Comparison of ENCODE assay signal across 1 cellular context in the genomic region with DNA sequence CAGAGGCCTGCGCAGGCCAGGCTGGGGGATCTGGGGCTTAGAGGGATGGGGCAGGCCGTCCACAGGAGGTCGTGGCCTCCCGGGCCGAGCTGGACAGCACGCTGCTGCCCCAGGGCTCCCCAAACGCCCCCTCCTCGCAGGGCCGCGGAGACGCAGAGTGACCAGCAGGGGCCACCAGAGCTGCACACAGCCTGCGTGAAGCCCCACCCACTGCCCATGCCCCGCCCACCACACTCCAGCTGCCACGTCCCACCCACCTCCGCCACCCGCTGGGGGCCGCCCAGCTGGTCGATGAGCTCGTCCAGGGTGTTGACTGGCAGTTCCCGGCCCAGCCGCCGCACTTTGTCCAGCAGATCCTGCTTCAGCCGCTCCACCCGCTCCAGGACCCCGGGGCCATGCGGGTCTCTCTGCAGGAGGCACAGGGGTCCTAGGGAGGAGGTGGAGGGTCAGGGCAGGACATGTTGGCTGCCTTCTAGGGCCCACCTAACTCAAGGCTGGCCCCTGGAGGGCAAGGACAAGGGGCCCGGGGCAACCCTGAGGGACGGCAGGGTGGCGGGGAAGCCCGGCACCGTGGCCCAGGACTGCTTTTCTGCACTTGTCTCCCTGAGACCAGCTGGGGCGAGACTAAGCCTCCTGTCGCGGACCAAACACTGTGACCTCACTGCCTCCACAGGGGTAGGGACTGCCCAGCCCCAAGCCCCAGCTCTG.
TF ChIP-seq lines count a peak whose summit lies in the region.

No MANE protein-coding gene starts in this region.

TF ChIP-seq in HepG2, 621 proteins besides CTCF, POLR2A, EP300 and RAD21 (continued from another document and continues in another):
- TF ChIP-seq, protein P1, sequence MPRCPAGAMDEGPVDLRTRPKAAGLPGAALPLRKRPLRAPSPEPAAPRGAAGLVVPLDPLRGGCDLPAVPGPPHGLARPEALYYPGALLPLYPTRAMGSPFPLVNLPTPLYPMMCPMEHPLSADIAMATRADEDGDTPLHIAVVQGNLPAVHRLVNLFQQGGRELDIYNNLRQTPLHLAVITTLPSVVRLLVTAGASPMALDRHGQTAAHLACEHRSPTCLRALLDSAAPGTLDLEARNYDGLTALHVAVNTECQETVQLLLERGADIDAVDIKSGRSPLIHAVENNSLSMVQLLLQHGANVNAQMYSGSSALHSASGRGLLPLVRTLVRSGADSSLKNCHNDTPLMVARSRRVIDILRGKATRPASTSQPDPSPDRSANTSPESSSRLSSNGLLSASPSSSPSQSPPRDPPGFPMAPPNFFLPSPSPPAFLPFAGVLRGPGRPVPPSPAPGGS (CRISPR knock-in tag; IDR thresholded peaks at IDR 0.05), result 0 out of 2 replicates have a peak, but pooled peaks have one; percentile 43
- TF ChIP-seq, protein P2, sequence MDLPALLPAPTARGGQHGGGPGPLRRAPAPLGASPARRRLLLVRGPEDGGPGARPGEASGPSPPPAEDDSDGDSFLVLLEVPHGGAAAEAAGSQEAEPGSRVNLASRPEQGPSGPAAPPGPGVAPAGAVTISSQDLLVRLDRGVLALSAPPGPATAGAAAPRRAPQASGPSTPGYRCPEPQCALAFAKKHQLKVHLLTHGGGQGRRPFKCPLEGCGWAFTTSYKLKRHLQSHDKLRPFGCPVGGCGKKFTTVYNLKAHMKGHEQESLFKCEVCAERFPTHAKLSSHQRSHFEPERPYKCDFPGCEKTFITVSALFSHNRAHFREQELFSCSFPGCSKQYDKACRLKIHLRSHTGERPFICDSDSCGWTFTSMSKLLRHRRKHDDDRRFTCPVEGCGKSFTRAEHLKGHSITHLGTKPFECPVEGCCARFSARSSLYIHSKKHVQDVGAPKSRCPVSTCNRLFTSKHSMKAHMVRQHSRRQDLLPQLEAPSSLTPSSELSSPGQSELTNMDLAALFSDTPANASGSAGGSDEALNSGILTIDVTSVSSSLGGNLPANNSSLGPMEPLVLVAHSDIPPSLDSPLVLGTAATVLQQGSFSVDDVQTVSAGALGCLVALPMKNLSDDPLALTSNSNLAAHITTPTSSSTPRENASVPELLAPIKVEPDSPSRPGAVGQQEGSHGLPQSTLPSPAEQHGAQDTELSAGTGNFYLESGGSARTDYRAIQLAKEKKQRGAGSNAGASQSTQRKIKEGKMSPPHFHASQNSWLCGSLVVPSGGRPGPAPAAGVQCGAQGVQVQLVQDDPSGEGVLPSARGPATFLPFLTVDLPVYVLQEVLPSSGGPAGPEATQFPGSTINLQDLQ (CRISPR knock-in tag; IDR thresholded peaks at IDR 0.05), result no peak
- TF ChIP-seq ZNF572 (CRISPR knock-in tag; IDR thresholded peaks at IDR 0.05) (no peak; the same call in none of the 2 replicates), ZNF564 (CRISPR knock-in tag; IDR thresholded peaks at IDR 0.05) (no peak), ZNF496 (CRISPR knock-in tag; IDR thresholded peaks at IDR 0.05; ENCODE audit: insufficient replicate concordance) (no peak), STAG1 (CRISPR knock-in tag; IDR thresholded peaks at IDR 0.05) (peak; percentile 90), ZNF207 (IDR thresholded peaks at IDR 0.05; ENCODE audit: borderline replicate concordance) (no peak), ZSCAN21 (CRISPR knock-in tag; IDR thresholded peaks at IDR 0.05; ENCODE audit: borderline replicate concordance) (0 out of 2 replicates have a peak, but pooled peaks have one; percentile 0), BRD4 (CRISPR knock-in tag; IDR thresholded peaks at IDR 0.05) (no peak; the same call in 1 of the 2 replicates), GLI4 (CRISPR knock-in tag; IDR thresholded peaks at IDR 0.05; ENCODE audit: borderline replicate concordance) (no peak), TEAD2 (CRISPR knock-in tag; IDR thresholded peaks at IDR 0.05) (no peak), ZNF850 (CRISPR knock-in tag; conservative IDR thresholded peaks at IDR 0.05) (0 out of 2 replicates have a peak, but pooled peaks have one; percentile 17), RELA (CRISPR knock-in tag; IDR thresholded peaks at IDR 0.05) (no peak), RFX5 (IDR thresholded peaks at IDR 0.05; ENCODE audit: low read depth, low read length) (no peak), MIXL1 (CRISPR knock-in tag; IDR thresholded peaks at IDR 0.05) (0 out of 2 replicates have a peak, but pooled peaks have one; percentile 29), NFRKB (IDR thresholded peaks at IDR 0.05) (no peak), FOXM1 (CRISPR knock-in tag; IDR thresholded peaks at IDR 0.05) (no peak), SATB2 (CRISPR knock-in tag; IDR thresholded peaks at IDR 0.05) (no peak), ZNF672 (CRISPR knock-in tag; IDR thresholded peaks at IDR 0.05) (no peak), ZNF556 (CRISPR knock-in tag; IDR thresholded peaks at IDR 0.05; ENCODE audit: borderline replicate concordance) (no peak), POLR2G (IDR thresholded peaks at IDR 0.05; ENCODE audit: low read depth, low read length) (peak; percentile 58), KLF16 (CRISPR knock-in tag; IDR thresholded peaks at IDR 0.05) (peak in 1 of 2 experiments; percentile 92; a peak in 2 of 4 replicates), CREM (IDR thresholded peaks at IDR 0.05) (no peak), CREM (CRISPR knock-in tag; IDR thresholded peaks at IDR 0.05) (no peak), ZZZ3 (CRISPR knock-in tag; IDR thresholded peaks at IDR 0.05; ENCODE audit: borderline replicate concordance) (peak; percentile 31; the same call in 1 of the 2 replicates), ZNF7 (CRISPR knock-in tag; IDR thresholded peaks at IDR 0.05) (no peak), NFYB (CRISPR knock-in tag; IDR thresholded peaks at IDR 0.05) (no peak), ZNF232 (CRISPR knock-in tag; IDR thresholded peaks at IDR 0.05; ENCODE audit: borderline replicate concordance) (no peak; the same call in 1 of the 2 replicates), FOXK2 (IDR thresholded peaks at IDR 0.05) (peak; percentile 42; the same call in 1 of the 2 replicates), NFE2L1 (CRISPR knock-in tag; IDR thresholded peaks at IDR 0.05; ENCODE audit: borderline replicate concordance) (no peak), GPN1 (CRISPR knock-in tag; IDR thresholded peaks at IDR 0.05; ENCODE audit: borderline replicate concordance) (no peak), HOXA3 (CRISPR knock-in tag; IDR thresholded peaks at IDR 0.05) (peak; percentile 79), TGIF2 (CRISPR knock-in tag; IDR thresholded peaks at IDR 0.05) (no peak), ZNF562 (CRISPR knock-in tag; IDR thresholded peaks at IDR 0.05; ENCODE audit: borderline replicate concordance) (no peak), ISX (CRISPR knock-in tag; conservative IDR thresholded peaks at IDR 0.05) (no peak), RARA (CRISPR knock-in tag; IDR thresholded peaks at IDR 0.05) (peak; percentile 28; the same call in 1 of the 2 replicates), SMC3 (IDR thresholded peaks at IDR 0.05; ENCODE audit: low read length) (peak; percentile 51; the same call in 1 of the 2 replicates), MAFK (conservative IDR thresholded peaks at IDR 0.05 in 1 of 2, IDR thresholded peaks at IDR 0.05 in 1 of 2; ENCODE audit: low read length in 2 of 2) (no peak), ISL2 (CRISPR knock-in tag; IDR thresholded peaks at IDR 0.05) (peak; percentile 67), SRY (CRISPR knock-in tag; IDR thresholded peaks at IDR 0.05) (0 out of 2 replicates have a peak, but pooled peaks have one; percentile 58), ZNF615 (CRISPR knock-in tag; IDR thresholded peaks at IDR 0.05; ENCODE audit: borderline replicate concordance) (no peak), SSRP1 (CRISPR knock-in tag; IDR thresholded peaks at IDR 0.05) (no peak), SRSF4 (IDR thresholded peaks at IDR 0.05; ENCODE audit: low read depth, low read length, poor library complexity, severe bottlenecking) (no peak), ZNF354B (CRISPR knock-in tag; IDR thresholded peaks at IDR 0.05) (no peak), TAF1 (CRISPR knock-in tag; IDR thresholded peaks at IDR 0.05) (peak; percentile 69), TMF1 (CRISPR knock-in tag; IDR thresholded peaks at IDR 0.05; ENCODE audit: low read depth) (no peak), NCOA2 (CRISPR knock-in tag; IDR thresholded peaks at IDR 0.05) (peak; percentile 56), NFE2L2 (IDR thresholded peaks at IDR 0.05; ENCODE audit: low read length) (no peak), SMAD3 (CRISPR knock-in tag; IDR thresholded peaks at IDR 0.05) (0 out of 2 replicates have a peak, but pooled peaks have one; percentile 36), CCAR2 (optimal IDR thresholded peaks at IDR 0.05; ENCODE audit: low read depth, low read length) (no peak), TBX3 (IDR thresholded peaks at IDR 0.05; ENCODE audit: borderline replicate concordance) (peak; percentile 87)
- TF ChIP-seq, protein P3, sequence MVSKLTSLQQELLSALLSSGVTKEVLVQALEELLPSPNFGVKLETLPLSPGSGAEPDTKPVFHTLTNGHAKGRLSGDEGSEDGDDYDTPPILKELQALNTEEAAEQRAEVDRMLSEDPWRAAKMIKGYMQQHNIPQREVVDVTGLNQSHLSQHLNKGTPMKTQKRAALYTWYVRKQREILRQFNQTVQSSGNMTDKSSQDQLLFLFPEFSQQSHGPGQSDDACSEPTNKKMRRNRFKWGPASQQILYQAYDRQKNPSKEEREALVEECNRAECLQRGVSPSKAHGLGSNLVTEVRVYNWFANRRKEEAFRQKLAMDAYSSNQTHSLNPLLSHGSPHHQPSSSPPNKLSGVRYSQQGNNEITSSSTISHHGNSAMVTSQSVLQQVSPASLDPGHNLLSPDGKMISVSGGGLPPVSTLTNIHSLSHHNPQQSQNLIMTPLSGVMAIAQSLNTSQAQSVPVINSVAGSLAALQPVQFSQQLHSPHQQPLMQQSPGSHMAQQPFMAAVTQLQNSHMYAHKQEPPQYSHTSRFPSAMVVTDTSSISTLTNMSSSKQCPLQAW (CRISPR knock-in tag; IDR thresholded peaks at IDR 0.05), result peak; percentile 85
- TF ChIP-seq, protein P4, sequence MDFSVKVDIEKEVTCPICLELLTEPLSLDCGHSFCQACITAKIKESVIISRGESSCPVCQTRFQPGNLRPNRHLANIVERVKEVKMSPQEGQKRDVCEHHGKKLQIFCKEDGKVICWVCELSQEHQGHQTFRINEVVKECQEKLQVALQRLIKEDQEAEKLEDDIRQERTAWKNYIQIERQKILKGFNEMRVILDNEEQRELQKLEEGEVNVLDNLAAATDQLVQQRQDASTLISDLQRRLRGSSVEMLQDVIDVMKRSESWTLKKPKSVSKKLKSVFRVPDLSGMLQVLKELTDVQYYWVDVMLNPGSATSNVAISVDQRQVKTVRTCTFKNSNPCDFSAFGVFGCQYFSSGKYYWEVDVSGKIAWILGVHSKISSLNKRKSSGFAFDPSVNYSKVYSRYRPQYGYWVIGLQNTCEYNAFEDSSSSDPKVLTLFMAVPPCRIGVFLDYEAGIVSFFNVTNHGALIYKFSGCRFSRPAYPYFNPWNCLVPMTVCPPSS (IDR thresholded peaks at IDR 0.05), result no peak
- TF ChIP-seq, protein P5, sequence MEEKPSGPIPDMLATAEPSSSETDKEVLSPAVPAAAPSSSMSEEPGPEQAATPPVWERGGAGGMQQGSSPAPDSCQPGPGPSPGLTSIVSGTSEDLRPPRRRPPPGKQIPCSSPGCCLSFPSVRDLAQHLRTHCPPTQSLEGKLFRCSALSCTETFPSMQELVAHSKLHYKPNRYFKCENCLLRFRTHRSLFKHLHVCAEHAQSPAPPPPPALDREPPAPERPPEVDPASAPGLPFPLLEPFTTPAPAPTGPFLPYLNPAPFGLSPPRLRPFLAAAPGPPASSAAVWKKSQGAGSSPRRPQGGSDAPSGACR (CRISPR knock-in tag; IDR thresholded peaks at IDR 0.05), result peak; percentile 70
- TF ChIP-seq, protein P6, sequence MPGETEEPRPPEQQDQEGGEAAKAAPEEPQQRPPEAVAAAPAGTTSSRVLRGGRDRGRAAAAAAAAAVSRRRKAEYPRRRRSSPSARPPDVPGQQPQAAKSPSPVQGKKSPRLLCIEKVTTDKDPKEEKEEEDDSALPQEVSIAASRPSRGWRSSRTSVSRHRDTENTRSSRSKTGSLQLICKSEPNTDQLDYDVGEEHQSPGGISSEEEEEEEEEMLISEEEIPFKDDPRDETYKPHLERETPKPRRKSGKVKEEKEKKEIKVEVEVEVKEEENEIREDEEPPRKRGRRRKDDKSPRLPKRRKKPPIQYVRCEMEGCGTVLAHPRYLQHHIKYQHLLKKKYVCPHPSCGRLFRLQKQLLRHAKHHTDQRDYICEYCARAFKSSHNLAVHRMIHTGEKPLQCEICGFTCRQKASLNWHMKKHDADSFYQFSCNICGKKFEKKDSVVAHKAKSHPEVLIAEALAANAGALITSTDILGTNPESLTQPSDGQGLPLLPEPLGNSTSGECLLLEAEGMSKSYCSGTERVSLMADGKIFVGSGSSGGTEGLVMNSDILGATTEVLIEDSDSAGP (CRISPR knock-in tag; IDR thresholded peaks at IDR 0.05; ENCODE audit: borderline replicate concordance), result peak; percentile 71; the same call in 1 of the 2 replicates
- TF ChIP-seq, protein P7, sequence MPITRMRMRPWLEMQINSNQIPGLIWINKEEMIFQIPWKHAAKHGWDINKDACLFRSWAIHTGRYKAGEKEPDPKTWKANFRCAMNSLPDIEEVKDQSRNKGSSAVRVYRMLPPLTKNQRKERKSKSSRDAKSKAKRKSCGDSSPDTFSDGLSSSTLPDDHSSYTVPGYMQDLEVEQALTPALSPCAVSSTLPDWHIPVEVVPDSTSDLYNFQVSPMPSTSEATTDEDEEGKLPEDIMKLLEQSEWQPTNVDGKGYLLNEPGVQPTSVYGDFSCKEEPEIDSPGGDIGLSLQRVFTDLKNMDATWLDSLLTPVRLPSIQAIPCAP (CRISPR knock-in tag; IDR thresholded peaks at IDR 0.05; ENCODE audit: low read depth), result no peak
- TF ChIP-seq, protein P8, sequence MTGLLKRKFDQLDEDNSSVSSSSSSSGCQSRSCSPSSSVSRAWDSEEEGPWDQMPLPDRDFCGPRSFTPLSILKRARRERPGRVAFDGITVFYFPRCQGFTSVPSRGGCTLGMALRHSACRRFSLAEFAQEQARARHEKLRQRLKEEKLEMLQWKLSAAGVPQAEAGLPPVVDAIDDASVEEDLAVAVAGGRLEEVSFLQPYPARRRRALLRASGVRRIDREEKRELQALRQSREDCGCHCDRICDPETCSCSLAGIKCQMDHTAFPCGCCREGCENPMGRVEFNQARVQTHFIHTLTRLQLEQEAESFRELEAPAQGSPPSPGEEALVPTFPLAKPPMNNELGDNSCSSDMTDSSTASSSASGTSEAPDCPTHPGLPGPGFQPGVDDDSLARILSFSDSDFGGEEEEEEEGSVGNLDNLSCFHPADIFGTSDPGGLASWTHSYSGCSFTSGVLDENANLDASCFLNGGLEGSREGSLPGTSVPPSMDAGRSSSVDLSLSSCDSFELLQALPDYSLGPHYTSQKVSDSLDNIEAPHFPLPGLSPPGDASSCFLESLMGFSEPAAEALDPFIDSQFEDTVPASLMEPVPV (CRISPR knock-in tag; IDR thresholded peaks at IDR 0.05), result peak; percentile 82; the same call in 1 of the 2 replicates
- TF ChIP-seq, protein P9, sequence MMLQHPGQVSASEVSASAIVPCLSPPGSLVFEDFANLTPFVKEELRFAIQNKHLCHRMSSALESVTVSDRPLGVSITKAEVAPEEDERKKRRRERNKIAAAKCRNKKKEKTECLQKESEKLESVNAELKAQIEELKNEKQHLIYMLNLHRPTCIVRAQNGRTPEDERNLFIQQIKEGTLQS (CRISPR knock-in tag; IDR thresholded peaks at IDR 0.05), result no peak; the same call in 1 of the 2 replicates
- TF ChIP-seq, protein P10, sequence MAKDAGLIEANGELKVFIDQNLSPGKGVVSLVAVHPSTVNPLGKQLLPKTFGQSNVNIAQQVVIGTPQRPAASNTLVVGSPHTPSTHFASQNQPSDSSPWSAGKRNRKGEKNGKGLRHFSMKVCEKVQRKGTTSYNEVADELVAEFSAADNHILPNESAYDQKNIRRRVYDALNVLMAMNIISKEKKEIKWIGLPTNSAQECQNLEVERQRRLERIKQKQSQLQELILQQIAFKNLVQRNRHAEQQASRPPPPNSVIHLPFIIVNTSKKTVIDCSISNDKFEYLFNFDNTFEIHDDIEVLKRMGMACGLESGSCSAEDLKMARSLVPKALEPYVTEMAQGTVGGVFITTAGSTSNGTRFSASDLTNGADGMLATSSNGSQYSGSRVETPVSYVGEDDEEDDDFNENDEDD (CRISPR knock-in tag; IDR thresholded peaks at IDR 0.05; ENCODE audit: borderline replicate concordance), result peak; percentile 16; the same call in 1 of the 2 replicates
